19 cellular contexts compared by ENCODE assay signal in genomic region chr7:26859720-26860119, GRCh38. TPM values are rescaled to one million over a fixed set of nuclear protein-coding genes. Genes with fewer than 3 reads are reported as not detected.
DNase-seq lines count a peak whose midpoint lies in the region; ATAC-seq and TF ChIP-seq lines count a peak whose summit lies in the region.
"Had no signal": no experiment of that assay in that cellular context is flagged by ENCODE, and none has a peak within 500 bp of the region (broad histone marks: within the 10 kb centered on the region; RNA-seq: fewer than 3 reads in every experiment).

No MANE protein-coding gene starts in this region.

- TF ChIP-seq EP300 in esophagus muscularis mucosa (IDR thresholded peaks at IDR 0.05) = no peak

- DNase-seq in natural killer cell (no peak), esophagus muscularis mucosa (ENCODE audit: extremely low spot score) (no peak), nephron progenitor cell (no peak), foreskin fibroblast (no peak), adrenal gland (no peak), NCI-H2196 treated with DMSO at 0.1 percent for 48 hours (lab: John Stamatoyannopoulos, UW; ENCODE audit: unreplicated experiment) (no peak)
- no peak for DNase-seq in natural killer cell treated with Interleukin-12 subunit alpha and Interleukin-12 subunit beta and Interleukin-15 and Interleukin-18, amount 100 ng/mL, for 72 hours (ENCODE audit: low spot score)
- DNase-seq: 8988T; BE2C; CD8-positive, alpha-beta memory T cell; KG1; NCI-H1048; NCI-H1694; NCI-H2029 treated with DMSO at 0.1 percent for 48 hours; NCI-H510A; Peyer's patch; SK-N-SH had no signal

- no peaks in the 10 kb centered on the region for H3K36me3 ChIP-seq in esophagus muscularis mucosa
- no peaks in the 10 kb centered on the region for H3K36me3 ChIP-seq in adrenal gland (replicated peaks in 1 of 2)
- H3K36me3 ChIP-seq: BE2C, Peyer's patch had no signal

- no peak overlapping the region for H3K4me3 Mint-ChIP-seq in natural killer cell
- no peak overlapping the region for H3K4me3 Mint-ChIP-seq in natural killer cell treated with Interleukin-12 subunit alpha and Interleukin-12 subunit beta and Interleukin-15 and Interleukin-18, amount 100 ng/mL, for 72 hours
- peak overlapping the region; percentile 95 for H3K4me3 Mint-ChIP-seq in nephron progenitor cell
- H3K4me3 Mint-ChIP-seq: CD14-positive monocyte; CD8-positive, alpha-beta memory T cell had no signal

- H3K4me1 ChIP-seq in esophagus muscularis mucosa (peaks cover 3 to 69% (median 62%) of the 10 kb centered on the region in 4 donors), adrenal gland (replicated peaks in 1 of 2) (peaks cover 11 to 38% of the 10 kb centered on the region in 2 donors)
- H3K4me1 ChIP-seq: BE2C had no signal

- H3K9me3 Mint-ChIP-seq in natural killer cell (no peaks in the 10 kb centered on the region), nephron progenitor cell (no peaks in the 10 kb centered on the region)
- no peaks in the 10 kb centered on the region for H3K9me3 Mint-ChIP-seq in natural killer cell treated with Interleukin-12 subunit alpha and Interleukin-12 subunit beta and Interleukin-15 and Interleukin-18, amount 100 ng/mL, for 72 hours
- H3K9me3 Mint-ChIP-seq: CD8-positive, alpha-beta memory T cell had no signal

- no peak overlapping the region for H3K4me3 ChIP-seq in esophagus muscularis mucosa
- H3K4me3 ChIP-seq in foreskin fibroblast (ENCODE audit: low read depth in 1 of 2, low read length in 2 of 2) = no peak overlapping the region
- no peak overlapping the region for H3K4me3 ChIP-seq in adrenal gland
- H3K4me3 ChIP-seq: Peyer's patch had no signal

- H3K9me3 ChIP-seq in esophagus muscularis mucosa (no peaks in the 10 kb centered on the region), adrenal gland (replicated peaks in 1 of 3) (no peaks in the 10 kb centered on the region)
- H3K9me3 ChIP-seq: BE2C, Peyer's patch had no signal

- intact Hi-C loops in natural killer cell (cut with micrococcal nuclease) = no loop called here
- intact Hi-C loops in esophagus muscularis mucosa (cut with DNase I) = loop anchor here (5.0 kb wide), 3 partner anchors 238 to 1002 kb away; partner anchors contain the start of genes CBX3, HNRNPA2B1 and HOXA1
- intact Hi-C loops in adrenal gland (cut with DNase I) = loop anchor here (5.0 to 10.0 kb wide), 3 partner anchors 235 to 283 kb away; partner anchors contain the start of genes HOXA5 (in 2 of the 2), HOXA1 (in 1 of the 2) and HOXA2 (in 1 of the 2)

- H3K27me3 ChIP-seq in esophagus muscularis mucosa = no peaks in the 10 kb centered on the region
- no peaks in the 10 kb centered on the region for H3K27me3 ChIP-seq in adrenal gland
- H3K27me3 ChIP-seq: Peyer's patch had no signal

- TF ChIP-seq CTCF in natural killer cell (IDR thresholded peaks at IDR 0.05) (no peak), esophagus muscularis mucosa (IDR thresholded peaks at IDR 0.05) (no peak), nephron progenitor cell (IDR thresholded peaks at IDR 0.05) (no peak), foreskin fibroblast (IDR thresholded peaks at IDR 0.05; ENCODE audit: low read depth, low read length) (no peak), adrenal gland (IDR thresholded peaks at IDR 0.05) (no peak)

- peaks cover 33 to 38% of the 10 kb centered on the region in 2 donors for H3K4me1 Mint-ChIP-seq in natural killer cell
- H3K4me1 Mint-ChIP-seq in natural killer cell treated with Interleukin-12 subunit alpha and Interleukin-12 subunit beta and Interleukin-15 and Interleukin-18, amount 100 ng/mL, for 72 hours (ENCODE audit: low read depth in 2 of 2) = peaks cover 29 to 30% of the 10 kb centered on the region in 2 donors
- peaks cover 92% of the 10 kb centered on the region for H3K4me1 Mint-ChIP-seq in nephron progenitor cell

- no peaks in the 10 kb centered on the region for H3K36me3 Mint-ChIP-seq in natural killer cell
- no peaks in the 10 kb centered on the region for H3K36me3 Mint-ChIP-seq in natural killer cell treated with Interleukin-12 subunit alpha and Interleukin-12 subunit beta and Interleukin-15 and Interleukin-18, amount 100 ng/mL, for 72 hours
- no peaks in the 10 kb centered on the region for H3K36me3 Mint-ChIP-seq in nephron progenitor cell (ENCODE audit: low read depth)

- H3K27me3 Mint-ChIP-seq in natural killer cell (ENCODE audit: low read depth in 2 of 2) (no peaks in the 10 kb centered on the region), nephron progenitor cell (ENCODE audit: low read depth, poor library complexity) (peaks cover 2% of the 10 kb centered on the region)
- peaks cover 0 to 2% of the 10 kb centered on the region in 2 donors for H3K27me3 Mint-ChIP-seq in natural killer cell treated with Interleukin-12 subunit alpha and Interleukin-12 subunit beta and Interleukin-15 and Interleukin-18, amount 100 ng/mL, for 72 hours

- no peak for TF ChIP-seq POLR2A in esophagus muscularis mucosa (IDR thresholded peaks at IDR 0.05; ENCODE audit: low read depth)
- no peak for TF ChIP-seq POLR2A in adrenal gland (IDR thresholded peaks at IDR 0.05)

- peak overlapping the region in 3 of 4 donors; percentile 76 to 96 (median 87) for H3K27ac ChIP-seq in esophagus muscularis mucosa (replicated peaks in 1 of 4)
- no peak overlapping the region for H3K27ac ChIP-seq in adrenal gland

- H3K27ac Mint-ChIP-seq in natural killer cell (peak overlapping the region; percentile 65 to 75), nephron progenitor cell (peak overlapping the region; percentile 100)
- H3K27ac Mint-ChIP-seq in natural killer cell treated with Interleukin-12 subunit alpha and Interleukin-12 subunit beta and Interleukin-15 and Interleukin-18, amount 100 ng/mL, for 72 hours = no peak overlapping the region
- H3K27ac Mint-ChIP-seq: CD14-positive monocyte; CD8-positive, alpha-beta memory T cell had no signal

- no peak for ATAC-seq in natural killer cell
- ATAC-seq in natural killer cell treated with Interleukin-12 subunit alpha and Interleukin-12 subunit beta and Interleukin-15 and Interleukin-18, amount 100 ng/mL, for 72 hours = no peak
- no peak for ATAC-seq in HG02840 (IDR thresholded peaks at IDR 0.05; ENCODE audit: low FRiP score, unreplicated experiment)

RNA-seq across cellular contexts. Expression of gene SKAP2, which starts 4.7 kb away (rescaled TPM):
- total RNA-seq in natural killer cell (10 to 100 TPM; 26.8 to 42.4 (median 35.1) TPM), esophagus muscularis mucosa (10 to 100 TPM; 44.2 to 47.1 (median 45.1) TPM), adrenal gland (100 to 1,000 TPM in 1 of 8 donors, 10 to 100 TPM in 7; 27.0 to 123 (median 58.3) TPM)
- 10 to 100 TPM; 15.0 to 35.7 TPM for total RNA-seq in natural killer cell treated with Interleukin-12 subunit alpha and Interleukin-12 subunit beta and Interleukin-15 and Interleukin-18, amount 100 ng/mL, for 72 hours
- 10 to 100 TPM in 2 of 3 donors, 1 to 10 TPM in 1; 7.3 to 73.5 (median 14.4) TPM for polyA plus RNA-seq in adrenal gland

Comparison
In these comparisons a context has a peak if more than half of its experiments do, and no peak if none do; other contexts are left out.
1. H3K27ac Mint-ChIP-seq: peak in natural killer cell (2 of 2) and nephron progenitor cell (single experiment); none in natural killer cell treated with Interleukin-12 subunit alpha and Interleukin-12 subunit beta and Interleukin-15 and Interleukin-18, amount 100 ng/mL, for 72 hours (0 of 2).
2. H3K27ac ChIP-seq: peak in esophagus muscularis mucosa (3 of 4); none in adrenal gland (0 of 5).